Comparison of ENCODE assay signal across 28 cellular contexts in the genomic region with DNA sequence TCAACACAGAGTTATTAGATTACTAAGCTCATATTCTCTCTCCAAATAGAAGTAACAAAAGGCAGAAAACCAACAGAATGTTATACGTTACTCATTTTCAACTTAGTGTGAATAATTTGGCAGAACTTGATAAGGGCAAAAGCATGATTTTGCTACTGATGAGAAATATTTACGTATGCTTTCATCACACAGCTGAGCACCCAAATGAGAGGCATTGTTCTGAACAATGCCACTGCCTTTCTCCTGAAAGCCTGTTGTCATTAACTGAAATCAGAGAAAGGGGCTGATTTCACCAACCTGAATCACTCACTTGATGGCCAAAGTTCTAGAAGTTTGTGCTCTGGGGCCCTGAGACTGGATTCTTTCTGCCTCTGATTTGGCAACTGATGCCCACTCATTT.
"Had no signal": no experiment of that assay in that cellular context is flagged by ENCODE, and none has a peak within 500 bp of the region (broad histone marks: within the 10 kb centered on the region; RNA-seq: fewer than 3 reads in every experiment).

No MANE protein-coding gene starts in this region.

- H3K27me3 ChIP-seq: left lung, pancreas, tibial nerve, uterus had no signal

- H3K4me1 ChIP-seq: left lung, lower lobe of right lung, pancreas, prostate gland, tibial nerve, uterus had no signal

- H3K9me3 ChIP-seq: left lung, lower lobe of right lung, pancreas, prostate gland, tibial nerve, uterus had no signal

- H3K4me3 ChIP-seq: left lung, lower lobe of right lung, pancreas, prostate gland, skin epidermis, tibial nerve, uterus had no signal

- H3K4me1 Mint-ChIP-seq: naive thymus-derived CD8-positive, alpha-beta T cell; nephron; stimulated activated naive CD8-positive, alpha-beta T cell treated with anti-CD3 and anti-CD28 coated beads, Interleukin-15, amount 100 ng/mL, for 72 hours had no signal

- H3K27ac Mint-ChIP-seq: immature natural killer cell; naive thymus-derived CD8-positive, alpha-beta T cell; nephron; stimulated activated naive CD8-positive, alpha-beta T cell treated with anti-CD3 and anti-CD28 coated beads, Interleukin-15, amount 100 ng/mL, for 72 hours; type B pancreatic cell had no signal

- H3K36me3 Mint-ChIP-seq: naive thymus-derived CD8-positive, alpha-beta T cell; type B pancreatic cell had no signal

- H3K27ac ChIP-seq: left lung, lower lobe of right lung, pancreas, prostate gland, skin epidermis, tibial nerve, uterus had no signal

- H3K36me3 ChIP-seq: left lung, lower lobe of right lung, pancreas, prostate gland, tibial nerve, uterus had no signal

- H3K27me3 Mint-ChIP-seq: stimulated activated naive CD8-positive, alpha-beta T cell treated with anti-CD3 and anti-CD28 coated beads, Interleukin-15, amount 100 ng/mL, for 72 hours had no signal

- DNase-seq: immature natural killer cell; kidney; left colon; left lung; lower lobe of right lung; mammary epithelial cell; mesenchymal stem cell; naive thymus-derived CD8-positive, alpha-beta T cell; nucleus accumbens; pancreas; posterior cingulate gyrus; retina; right cardiac atrium; stimulated activated CD4-positive, alpha-beta T cell treated with anti-CD3 and anti-CD28 coated beads, Interleukin-12 subunit alpha, Interleukin-12 subunit beta, amount 100 ng/mL, for 4 hours; stimulated activated CD4-positive, alpha-beta T cell treated with anti-CD3 and anti-CD28 coated beads, Interleukin-15, amount 100 ng/mL, for 24 hours; stimulated activated CD4-positive, alpha-beta T cell treated with anti-CD3 and anti-CD28 coated beads, Interleukin-2, amount 100 ng/mL, for 24 hours; stimulated activated CD4-positive, alpha-beta T cell treated with anti-CD3 and anti-CD28 coated beads, Interleukin-4, amount 100 ng/mL, for 1 hour; stimulated activated naive CD4-positive, alpha-beta T cell treated with Interleukin-2 at 50 U/mL for 16 hours; stimulated activated naive CD8-positive, alpha-beta T cell treated with anti-CD3 and anti-CD28 coated beads, Interleukin-15, amount 100 ng/mL, for 72 hours; substantia nigra; uterus had no signal

- H3K4me3 Mint-ChIP-seq: immature natural killer cell; naive thymus-derived CD8-positive, alpha-beta T cell; nephron; neural crest cell; stimulated activated naive CD8-positive, alpha-beta T cell treated with anti-CD3 and anti-CD28 coated beads, Interleukin-15, amount 100 ng/mL, for 72 hours; type B pancreatic cell had no signal

- ATAC-seq: left colon; left lung; lower lobe of right lung; naive thymus-derived CD8-positive, alpha-beta T cell; pancreas; right cardiac atrium; sciatic nerve; stimulated activated naive CD8-positive, alpha-beta T cell treated with anti-CD3 and anti-CD28 coated beads, Interleukin-15, amount 100 ng/mL, for 72 hours had no signal

- H3K9me3 Mint-ChIP-seq: immature natural killer cell; naive thymus-derived CD8-positive, alpha-beta T cell; nephron; neural crest cell; type B pancreatic cell had no signal
